14 cellular contexts compared by ENCODE assay signal in the genomic region with DNA sequence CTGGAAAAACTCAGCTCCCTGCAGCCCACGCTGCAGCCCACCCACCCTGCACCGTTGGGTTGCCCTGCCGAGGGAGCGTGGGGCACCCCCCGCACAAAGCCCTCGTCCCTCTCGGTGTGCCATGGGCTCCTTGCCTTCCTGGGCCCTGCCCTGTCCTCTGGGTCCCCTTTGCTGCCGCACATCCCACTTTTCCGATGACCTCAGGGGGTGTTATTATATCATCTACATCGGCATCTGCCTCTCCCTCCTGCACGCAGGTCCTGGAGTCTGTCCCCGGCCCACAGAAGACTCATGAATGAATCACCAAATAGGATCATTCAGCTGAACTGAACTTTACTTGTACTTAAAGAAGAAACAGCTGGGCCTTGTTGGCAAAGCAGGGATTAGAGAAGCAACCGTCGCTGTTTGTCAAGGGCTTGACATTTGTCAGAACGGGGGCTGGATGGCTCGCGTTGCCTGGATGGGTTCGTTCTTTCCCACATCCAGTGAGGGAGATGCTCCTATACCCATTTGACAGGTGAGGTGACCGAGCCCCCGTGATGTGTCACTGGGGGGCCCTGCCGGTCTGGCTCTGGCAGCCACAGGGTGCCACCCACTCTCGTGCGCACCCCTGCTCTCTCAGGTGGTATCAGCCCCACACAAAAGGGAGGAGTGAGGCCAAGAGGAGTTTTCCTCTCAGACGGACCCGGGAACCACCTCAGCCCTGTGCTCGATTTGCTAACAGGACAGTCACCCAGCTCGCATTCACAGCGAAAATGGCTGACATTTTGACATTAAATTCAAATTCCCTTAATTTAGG. TPM values are rescaled to one million over a fixed set of nuclear protein-coding genes. Genes with fewer than 3 reads are reported as not detected.
DNase-seq lines count a peak whose midpoint lies in the region; ATAC-seq and TF ChIP-seq lines count a peak whose summit lies in the region.
"Had no signal": no experiment of that assay in that cellular context is flagged by ENCODE, and none has a peak within 500 bp of the region (broad histone marks: within the 10 kb centered on the region; RNA-seq: fewer than 3 reads in every experiment).

No MANE protein-coding gene starts in this region.

- no peaks in the 10 kb centered on the region for H3K36me3 Mint-ChIP-seq in osteocyte (ENCODE audit: unreplicated experiment)
- H3K36me3 Mint-ChIP-seq: activated naive CD8-positive, alpha-beta T cell treated with anti-CD3 and anti-CD28 coated beads, Interleukin-2, amount 10 ng/mL, durations not matched to agents 7 days and 5 days had no signal

- TF ChIP-seq CTCF in NB4 (IDR thresholded peaks at IDR 0.05; ENCODE audit: low read depth, low read length) (no peak), osteocyte (IDR thresholded peaks at IDR 0.05) (no peak)

- H3K36me3 ChIP-seq in aorta (ENCODE audit: control insufficient read depth in 1 of 2, insufficient read depth in 2 of 2, low read length in 1 of 2), result no peaks in the 10 kb centered on the region
- H3K36me3 ChIP-seq: HAP-1 had no signal

- no peaks in the 10 kb centered on the region for H3K4me1 Mint-ChIP-seq in osteocyte (ENCODE audit: unreplicated experiment)

- H3K9me3 ChIP-seq in aorta (ENCODE audit: control insufficient read depth, low read length), result no peaks in the 10 kb centered on the region
- H3K9me3 ChIP-seq: HAP-1 had no signal

- H3K27me3 Mint-ChIP-seq in osteocyte (ENCODE audit: unreplicated experiment), result no peaks in the 10 kb centered on the region
- H3K27me3 Mint-ChIP-seq: activated naive CD8-positive, alpha-beta T cell treated with anti-CD3 and anti-CD28 coated beads, Interleukin-2, amount 10 ng/mL, durations not matched to agents 7 days and 5 days had no signal

- H3K9me3 Mint-ChIP-seq in osteocyte (ENCODE audit: unreplicated experiment), result no peaks in the 10 kb centered on the region
- H3K9me3 Mint-ChIP-seq: activated naive CD8-positive, alpha-beta T cell treated with anti-CD3 and anti-CD28 coated beads, Interleukin-2, amount 10 ng/mL, durations not matched to agents 7 days and 5 days; T-helper 2 cell treated with Interferon-gamma antibody and Interleukin-4, amounts not matched to agents 5 μg/mL and 100 μg/mL, for 36 hours had no signal

- H3K4me3 Mint-ChIP-seq in osteocyte (ENCODE audit: unreplicated experiment), result no peak overlapping the region
- H3K4me3 Mint-ChIP-seq: activated naive CD8-positive, alpha-beta T cell treated with anti-CD3 and anti-CD28 coated beads, Interleukin-2, amount 10 ng/mL, durations not matched to agents 7 days and 5 days; T-helper 2 cell treated with Interferon-gamma antibody and Interleukin-4, amounts not matched to agents 5 μg/mL and 100 μg/mL, for 36 hours had no signal

- peak; percentile 92 for DNase-seq in EH (ENCODE audit: low read depth)
- DNase-seq in NB4 (ENCODE audit: low read depth), result peak; percentile 40
- peak; percentile 59 for DNase-seq in epidermal melanocyte (ENCODE audit: insufficient read length, low spot score)
- DNase-seq in osteocyte (ENCODE audit: extremely low spot score, unreplicated experiment), result peak; percentile 81
- no peak for DNase-seq in aorta
- DNase-seq in stimulated activated CD4-positive, alpha-beta T cell treated with anti-CD3 and anti-CD28 coated beads, Interleukin-2, amount 100 ng/mL, for 48 hours, result no peak
- no peak for DNase-seq in ureter (ENCODE audit: low spot score)
- DNase-seq: activated naive CD8-positive, alpha-beta T cell treated with anti-CD3 and anti-CD28 coated beads, Interleukin-2, amount 10 ng/mL, durations not matched to agents 7 days and 5 days; Calu3; hippocampal formation; NCI-H2107 had no signal

- 83 to 86% methylated on average over 28 of the region's 28 CpGs for WGBS in aorta, 2 donors

- intact Hi-C loops in aorta (cut with DNase I), result no loop called here

- no peak for TF ChIP-seq POLR2A in NB4 (IDR thresholded peaks at IDR 0.05; ENCODE audit: extremely low read depth, insufficient read length)

- H3K27ac Mint-ChIP-seq in osteocyte (ENCODE audit: unreplicated experiment), result no peak overlapping the region
- H3K27ac Mint-ChIP-seq: activated naive CD8-positive, alpha-beta T cell treated with anti-CD3 and anti-CD28 coated beads, Interleukin-2, amount 10 ng/mL, durations not matched to agents 7 days and 5 days; T-helper 2 cell treated with Interferon-gamma antibody and Interleukin-4, amounts not matched to agents 5 μg/mL and 100 μg/mL, for 36 hours had no signal

- no peaks in the 10 kb centered on the region for H3K4me1 ChIP-seq in aorta (ENCODE audit: control insufficient read depth in 1 of 2, insufficient read depth in 2 of 2, low read length in 2 of 2)
- H3K4me1 ChIP-seq: HAP-1 had no signal

- no peak overlapping the region for H3K27ac ChIP-seq in aorta (ENCODE audit: low read depth in 1 of 2, low read length in 2 of 2)

- no peaks in the 10 kb centered on the region for H3K27me3 ChIP-seq in aorta (ENCODE audit: control insufficient read depth in 1 of 2, insufficient read depth in 2 of 2, low read length in 1 of 2)

- H3K4me3 ChIP-seq in NB4 (ENCODE audit: low read depth, low read length) (no peak overlapping the region), aorta (ENCODE audit: low read length in 2 of 2) (no peak overlapping the region)
- H3K4me3 ChIP-seq: HAP-1 had no signal

- ATAC-seq in GM21717 (IDR thresholded peaks at IDR 0.05; ENCODE audit: unreplicated experiment) (no peak), aorta (ENCODE audit: low FRiP score) (no peak)

RNA-seq across cellular contexts. Expression of gene EBF3, which starts 58.6 kb away (rescaled TPM):
- total RNA-seq in osteocyte (0.59 and 0.63 TPM in 2 replicates), aorta (10 to 100 TPM in 1 of 2 donors, 1 to 10 TPM in 1; 8.4 to 23.3 TPM), ureter (5.5 TPM)
- under 1 TPM; 0.13 to 0.15 TPM for polyA plus RNA-seq in aorta
- total RNA-seq: activated naive CD8-positive, alpha-beta T cell treated with anti-CD3 and anti-CD28 coated beads, Interleukin-2, amount 10 ng/mL, durations not matched to agents 7 days and 5 days; Calu3 had no signal

Comparison
In these comparisons a context has a peak if more than half of its experiments do, and no peak if none do; other contexts are left out.
1. DNase-seq: peak in EH (single experiment), NB4 (single experiment), epidermal melanocyte (single experiment) and osteocyte (single experiment); none in aorta (0 of 2), stimulated activated CD4-positive, alpha-beta T cell treated with anti-CD3 and anti-CD28 coated beads, Interleukin-2, amount 100 ng/mL, for 48 hours (0 of 2) and ureter (single experiment).